1 cellular context compared by ENCODE assay signal in the genomic region with DNA sequence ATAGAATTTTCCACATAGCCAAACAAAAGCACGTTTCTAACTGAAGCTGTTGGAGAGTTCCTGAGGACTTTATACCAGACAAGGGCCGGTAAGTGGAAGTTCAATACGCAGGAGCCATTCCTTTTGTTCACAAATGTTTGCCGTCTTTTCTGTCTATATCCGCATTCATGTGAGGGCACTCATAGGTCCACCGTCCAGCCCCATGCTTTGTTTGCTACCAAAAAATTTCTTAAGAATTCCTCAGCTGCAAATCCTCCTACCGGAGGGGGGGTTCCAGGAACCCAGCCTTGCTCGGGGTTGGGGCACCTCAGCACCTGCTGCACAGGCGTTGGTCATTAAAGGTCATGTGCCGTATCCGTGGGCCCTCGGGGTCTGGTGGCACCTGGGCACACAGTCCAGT.
TF ChIP-seq lines count a peak whose summit lies in the region.

No MANE protein-coding gene starts in this region.

TF ChIP-seq in HepG2, 621 proteins besides CTCF, POLR2A, EP300 and RAD21 (continued from another document):
- TF ChIP-seq, protein P1, sequence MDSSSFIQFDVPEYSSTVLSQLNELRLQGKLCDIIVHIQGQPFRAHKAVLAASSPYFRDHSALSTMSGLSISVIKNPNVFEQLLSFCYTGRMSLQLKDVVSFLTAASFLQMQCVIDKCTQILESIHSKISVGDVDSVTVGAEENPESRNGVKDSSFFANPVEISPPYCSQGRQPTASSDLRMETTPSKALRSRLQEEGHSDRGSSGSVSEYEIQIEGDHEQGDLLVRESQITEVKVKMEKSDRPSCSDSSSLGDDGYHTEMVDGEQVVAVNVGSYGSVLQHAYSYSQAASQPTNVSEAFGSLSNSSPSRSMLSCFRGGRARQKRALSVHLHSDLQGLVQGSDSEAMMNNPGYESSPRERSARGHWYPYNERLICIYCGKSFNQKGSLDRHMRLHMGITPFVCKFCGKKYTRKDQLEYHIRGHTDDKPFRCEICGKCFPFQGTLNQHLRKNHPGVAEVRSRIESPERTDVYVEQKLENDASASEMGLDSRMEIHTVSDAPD (CRISPR knock-in tag; IDR thresholded peaks at IDR 0.05), result 0 out of 2 replicates have a peak, but pooled peaks have one; percentile 16
- TF ChIP-seq KDM5A (IDR thresholded peaks at IDR 0.05; ENCODE audit: borderline replicate concordance, low read length) (no peak), ZNF292 (CRISPR knock-in tag; IDR thresholded peaks at IDR 0.05; ENCODE audit: borderline replicate concordance, low read depth) (no peak), ARNTL (CRISPR knock-in tag; IDR thresholded peaks at IDR 0.05) (no peak)
TF ChIP-seq in HepG2: peak in this region for 7.
